ENCODE assay signal across 28 cellular contexts in the genomic region with DNA sequence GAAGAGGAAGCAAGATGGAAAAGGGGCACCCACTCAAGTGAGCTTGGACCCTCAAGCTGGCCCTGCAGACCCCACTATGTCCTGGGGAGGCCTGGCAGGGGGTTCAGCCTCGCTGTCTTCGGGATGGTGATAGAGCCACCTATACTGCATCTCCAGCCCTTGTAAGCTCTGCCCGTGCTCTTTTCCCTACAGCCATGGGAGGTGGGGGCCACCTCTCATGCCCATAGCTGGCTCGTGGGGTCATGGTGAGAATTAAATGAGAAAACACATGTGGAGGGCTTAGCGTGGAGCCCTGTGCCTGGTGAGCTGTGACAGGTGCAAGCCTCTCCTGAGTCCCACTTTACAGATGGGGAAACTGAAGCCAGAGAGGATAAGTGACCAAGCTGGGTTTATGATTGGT. TPM values are rescaled to one million over a fixed set of nuclear protein-coding genes. Genes with fewer than 3 reads are reported as not detected.
A peak's percentile ranks its signal among the peaks of the same experiment; 100 is the strongest.
DNase-seq lines count a peak whose midpoint lies in the region; ATAC-seq, FAIRE-seq and TF ChIP-seq lines count a peak whose summit lies in the region.
"Had no signal": no experiment of that assay in that cellular context is flagged by ENCODE, and none has a peak within 500 bp of the region (broad histone marks: within the 10 kb centered on the region; RNA-seq: fewer than 3 reads in every experiment).

No MANE protein-coding gene starts in this region.

- H3K9ac ChIP-seq in kidney (ENCODE audit: low read length in 2 of 2) (peak overlapping the region in 1 of 2 donors; percentile 46), liver (ENCODE audit: low read depth in 1 of 2, low read length in 2 of 2) (peak overlapping the region in 1 of 2 donors; percentile 39), neuronal stem cell (ENCODE audit: low read depth, low read length, poor library complexity) (peak overlapping the region; percentile 15)
- H3K9ac ChIP-seq: BLaER1 had no signal

- H3K36me3 ChIP-seq in kidney (ENCODE audit: control insufficient read depth in 1 of 2, insufficient read depth in 2 of 2, low read length in 2 of 2) (no peaks in the 10 kb centered on the region), liver (ENCODE audit: control insufficient read depth in 4 of 4, insufficient read depth in 3 of 4, low read depth in 1 of 4, low read length in 3 of 4) (no peaks in the 10 kb centered on the region), neuronal stem cell (replicated peaks in 1 of 2; ENCODE audit: control insufficient read depth in 2 of 2, insufficient read depth in 2 of 2, low read length in 2 of 2) (no peaks in the 10 kb centered on the region), spleen (no peaks in the 10 kb centered on the region)
- H3K36me3 ChIP-seq: BE2C, BLaER1 had no signal

- peaks cover 2% of the 10 kb centered on the region for H3K79me1 ChIP-seq in neuronal stem cell (ENCODE audit: low read depth, low read length)

- no peak overlapping the region for H4K8ac ChIP-seq in neuronal stem cell (ENCODE audit: low read depth, low read length)

- no peak overlapping the region for H2BK12ac ChIP-seq in neuronal stem cell (ENCODE audit: low read length)

- DNase-seq in kidney = peak; percentile 40
- DNase-seq in neuronal stem cell (ENCODE audit: low spot score) = no peak
- peak; percentile 44 for DNase-seq in spleen
- no peak for DNase-seq in amygdala (lab: John Stamatoyannopoulos, UW)
- DNase-seq: 8988T; ACHN; BE2C; C1 segment of cervical spinal cord; Caco-2; Calu3; CD4-positive, alpha-beta memory T cell; CD4-positive, CD25-positive, alpha-beta regulatory T cell; CD8-positive, alpha-beta memory T cell; DMS79 treated with DMSO at 0.1 percent for 48 hours; GF-D8 had no signal

- H3K23ac ChIP-seq in neuronal stem cell (ENCODE audit: low read depth, low read length, poor library complexity) = peak overlapping the region; percentile 44

- WGBS in liver = 90% methylated on average over 5 of the region's 5 CpGs
- WGBS in neuronal stem cell (ENCODE audit: extremely low coverage in 2 of 2, insufficient read length in 2 of 2, insufficient replicate concordance in 1 of 2), 2 donors = no CpG with 5 or more reads among the region's 5 CpGs
- WGBS in spleen, 5 donors = 86 to 94% (median 89%) methylated on average over 5 of the region's 5 CpGs

- H4K91ac ChIP-seq in neuronal stem cell (ENCODE audit: low read depth, low read length, poor library complexity) = no peak overlapping the region

- H3K27me3 ChIP-seq in liver (ENCODE audit: control insufficient read depth in 4 of 4, insufficient read depth in 4 of 4, low read length in 3 of 4) (no peaks in the 10 kb centered on the region), neuronal stem cell (ENCODE audit: control insufficient read depth in 3 of 3, insufficient read depth in 3 of 3, low read depth in 1 of 3, low read length in 3 of 3) (peaks cover 0 to 12% (median 0%) of the 10 kb centered on the region in 3 experiments), spleen (replicated peaks in 1 of 7) (peaks cover 0 to 39% (median 0%) of the 10 kb centered on the region in 7 donors)
- H3K27me3 ChIP-seq: BE2C, BLaER1 had no signal

- H3K4me2 ChIP-seq in neuronal stem cell (ENCODE audit: insufficient read depth, low read length, poor library complexity, severe bottlenecking) = no peak overlapping the region
- H3K4me2 ChIP-seq: BLaER1 had no signal

- FAIRE-seq in kidney (lab: Jason Lieb, UNC) = no peak
- FAIRE-seq: A204.1, D721Med, G401.6, GM12891, GM19239 had no signal

- TF ChIP-seq POLR2A in spleen (IDR thresholded peaks at IDR 0.05) = no peak

- no peak overlapping the region for H2BK5ac ChIP-seq in neuronal stem cell (ENCODE audit: low read length)

- no peak overlapping the region for H2BK120ac ChIP-seq in neuronal stem cell (ENCODE audit: low read depth, low read length)

- TF ChIP-seq CTCF in kidney (IDR thresholded peaks at IDR 0.05; ENCODE audit: borderline replicate concordance, extremely low read depth, insufficient read depth) (no peak), liver (IDR thresholded peaks at IDR 0.05; ENCODE audit: low read depth, low read length, missing input control) (no peak), spleen (IDR thresholded peaks at IDR 0.05 in 8 of 11, conservative IDR thresholded peaks at IDR 0.05 in 3 of 11) (no peak)

- ATAC-seq in HG03139 (IDR thresholded peaks at IDR 0.05; ENCODE audit: unreplicated experiment) (no peak), GM21717 (IDR thresholded peaks at IDR 0.05; ENCODE audit: unreplicated experiment) (no peak), HG02759 (IDR thresholded peaks at IDR 0.05; ENCODE audit: unreplicated experiment) (no peak)

- H3K14ac ChIP-seq in neuronal stem cell (ENCODE audit: low read length) = no peak overlapping the region

- no peak for TF ChIP-seq RAD21 in liver (IDR thresholded peaks at IDR 0.05)

- peaks cover 0 to 3% of the 10 kb centered on the region in 2 donors for H3K9me3 ChIP-seq in kidney (ENCODE audit: control insufficient read depth in 1 of 2, low read length in 2 of 2)
- no peaks in the 10 kb centered on the region for H3K9me3 ChIP-seq in liver (ENCODE audit: control insufficient read depth in 4 of 4, low read length in 3 of 4)
- peaks cover 0 to 5% of the 10 kb centered on the region in 2 donors for H3K9me3 ChIP-seq in neuronal stem cell (replicated peaks in 1 of 2; ENCODE audit: control insufficient read depth in 2 of 2, insufficient read depth in 1 of 2, low read depth in 1 of 2, low read length in 2 of 2)
- H3K9me3 ChIP-seq in spleen = peaks cover 0 to 17% (median 10%) of the 10 kb centered on the region in 8 donors
- H3K9me3 ChIP-seq: BE2C had no signal

- peak overlapping the region; percentile 52 for H2AK5ac ChIP-seq in neuronal stem cell (ENCODE audit: low read depth, low read length)

- H3K4me1 ChIP-seq in kidney (ENCODE audit: control insufficient read depth in 1 of 2, insufficient read depth in 1 of 2, low read depth in 1 of 2, low read length in 2 of 2) = peaks cover 57% of the 10 kb centered on the region in 2 donors
- H3K4me1 ChIP-seq in liver (ENCODE audit: control insufficient read depth in 4 of 4, insufficient read depth in 4 of 4, low read length in 3 of 4) = peaks cover 28 to 74% (median 50%) of the 10 kb centered on the region in 4 donors
- H3K4me1 ChIP-seq in neuronal stem cell (ENCODE audit: control insufficient read depth in 2 of 2, insufficient read depth in 1 of 2, low read depth in 1 of 2, low read length in 2 of 2) = peaks cover 0 to 3% of the 10 kb centered on the region in 2 donors
- H3K4me1 ChIP-seq in spleen = peaks cover 0 to 8% (median under 1%) of the 10 kb centered on the region in 6 donors
- H3K4me1 ChIP-seq: BE2C had no signal

- H3K4ac ChIP-seq in neuronal stem cell (ENCODE audit: low read length) = no peak overlapping the region

- peak overlapping the region; percentile 45 for H3K18ac ChIP-seq in neuronal stem cell (ENCODE audit: low read length)

- H2BK15ac ChIP-seq in neuronal stem cell (ENCODE audit: low read length) = no peak overlapping the region

- no peak overlapping the region for H3K4me3 ChIP-seq in kidney (ENCODE audit: low read length in 2 of 2)
- no peak overlapping the region for H3K4me3 ChIP-seq in liver (ENCODE audit: low read depth in 1 of 3, low read length in 3 of 3)
- H3K4me3 ChIP-seq in neuronal stem cell (ENCODE audit: low read length in 2 of 2) = no peak overlapping the region
- H3K4me3 ChIP-seq in spleen = no peak overlapping the region
- H3K4me3 ChIP-seq: BLaER1 had no signal

- intact Hi-C loops in kidney (cut with DNase I) = no loop called here
- intact Hi-C loops in spleen (cut with DNase I; ENCODE audit: low total_unique reads) = no loop called here

- H2AFZ ChIP-seq in neuronal stem cell (ENCODE audit: low read length) = no peak overlapping the region

- H3K27ac ChIP-seq in kidney (ENCODE audit: low read depth in 2 of 2, low read length in 2 of 2) = peak overlapping the region; percentile 91 to 96
- H3K27ac ChIP-seq in liver (ENCODE audit: low read depth in 1 of 2, low read length in 2 of 2) = peak overlapping the region; percentile 83 to 86
- H3K27ac ChIP-seq in neuronal stem cell (replicated peaks; ENCODE audit: low read length) = no peak overlapping the region
- H3K27ac ChIP-seq in spleen = no peak overlapping the region
- H3K27ac ChIP-seq: BLaER1 had no signal

TF ChIP-seq in liver, 16 proteins besides CTCF, POLR2A, EP300 and RAD21 (continues in another document):
- TF ChIP-seq TAF1 (conservative IDR thresholded peaks at IDR 0.05) (no peak), GABPA (IDR thresholded peaks at IDR 0.05 in 1 of 2, conservative IDR thresholded peaks at IDR 0.05 in 1 of 2) (no peak)

RNA-seq across cellular contexts. Expression of a gene that starts 27.7 kb away (rescaled TPM):
- total RNA-seq in kidney (29.7 TPM), liver (100 to 1,000 TPM in 1 of 2 donors, 1 to 10 TPM in 1; 8.9 to 532 TPM), spleen (under 1 TPM in 4 of 7 donors, not detected in 3; 0.17 to 0.67 (median 0.41) TPM)
- polyA plus RNA-seq in kidney (ENCODE audit: insufficient read depth, low read depth, low replicate concordance) (551 TPM), liver (100 to 1,000 TPM; 265 to 363 TPM), spleen (under 1 TPM; 0.04 to 0.13 (median 0.05) TPM)
- polyA plus RNA-seq in neuronal stem cell (2013, experiment 1 of 2) = not detected
- not detected for polyA plus RNA-seq in neuronal stem cell (2013, experiment 2 of 2)
- total RNA-seq: A673; Caco-2; CD4-positive, alpha-beta memory T cell; CD4-positive, CD25-positive, alpha-beta regulatory T cell; CD8-positive, alpha-beta memory T cell had no signal
- polyA plus RNA-seq: AG04450; CD14-positive monocyte; CD4-positive, alpha-beta memory T cell; CD4-positive, CD25-positive, alpha-beta regulatory T cell; CD8-positive, alpha-beta memory T cell had no signal

RNA-seq across cellular contexts. Expression of a gene that starts 31.6 kb away (rescaled TPM):
- total RNA-seq in kidney (3.7 TPM), liver (under 1 TPM; 0.14 to 0.42 TPM), spleen (10 to 100 TPM; 11.7 to 28.4 (median 20.9) TPM)
- polyA plus RNA-seq in kidney (ENCODE audit: insufficient read depth, low read depth, low replicate concordance) (not detected), liver (under 1 TPM; 0.06 to 0.13 TPM), spleen (10 to 100 TPM in 1 of 3 donors, 1 to 10 TPM in 2; 8.6 to 11.2 (median 9.8) TPM)
- not detected for polyA plus RNA-seq in neuronal stem cell (2013, experiment 1 of 2)
- not detected for polyA plus RNA-seq in neuronal stem cell (2013, experiment 2 of 2)
- total RNA-seq: A673, Caco-2 had no signal
- polyA plus RNA-seq: AG04450 had no signal

Comparison
In these comparisons a context has a peak if more than half of its experiments do, and no peak if none do; other contexts are left out.
1. DNase-seq: peak in kidney (single experiment) and spleen (single experiment); none in neuronal stem cell (single experiment) and amygdala (0 of 56).
2. H3K27ac ChIP-seq: peak in kidney (2 of 2) and liver (2 of 2); none in neuronal stem cell (single experiment) and spleen (0 of 8).
3. RNA of a gene that starts 27.7 kb away (total RNA-seq): 8.9 to 532 TPM in liver and 29.7 TPM in kidney (single experiment); 0.17 to 0.67 TPM in spleen; every median in the first group is over 4 times any median in the second.